31 cellular contexts compared by ENCODE assay signal in genomic region chr16:84339766-84340165, GRCh38. TPM values are rescaled to one million over a fixed set of nuclear protein-coding genes. Genes with fewer than 3 reads are reported as not detected.
"Had no signal": no experiment of that assay in that cellular context is flagged by ENCODE, and none has a peak within 500 bp of the region (broad histone marks: within the 10 kb centered on the region; RNA-seq: fewer than 3 reads in every experiment).

No MANE protein-coding gene starts in this region.

- H3K27me3 Mint-ChIP-seq: activated CD4-positive, alpha-beta memory T cell treated with anti-CD3 and anti-CD28 coated beads, Interleukin-2, amount 10 ng/mL, durations not matched to agents 7 days and 5 days; activated naive CD4-positive, alpha-beta T cell treated with anti-CD3 and anti-CD28 coated beads, Interleukin-2, amount 50 U/mL, for 24 hours had no signal

- H3K27ac Mint-ChIP-seq: activated CD4-positive, alpha-beta memory T cell treated with anti-CD3 and anti-CD28 coated beads, Interleukin-2, amount 10 ng/mL, durations not matched to agents 7 days and 5 days; activated CD8-positive, alpha-beta memory T cell treated with anti-CD3 and anti-CD28 coated beads, Interleukin-2, amount 10 ng/mL, durations not matched to agents 7 days and 5 days; activated naive CD4-positive, alpha-beta T cell treated with anti-CD3 and anti-CD28 coated beads, Interleukin-2, amount 50 U/mL, for 24 hours; activated naive CD8-positive, alpha-beta T cell treated with anti-CD3 and anti-CD28 coated beads, Interleukin-2, amount 10 ng/mL, durations not matched to agents 7 days and 5 days had no signal

- H3K4me1 ChIP-seq: ascending aorta, SJSA1 had no signal

- H3K9ac ChIP-seq: SK-N-SH had no signal

- H3K4me3 ChIP-seq: ascending aorta, cardiac muscle cell, Peyer's patch, SJSA1 had no signal

- H3K9me2 ChIP-seq: SK-N-SH had no signal

- H3K27ac ChIP-seq: ascending aorta, cardiac muscle cell, SJSA1, VCaP had no signal

- H3K4me1 Mint-ChIP-seq: activated CD4-positive, alpha-beta memory T cell treated with anti-CD3 and anti-CD28 coated beads, Interleukin-2, amount 10 ng/mL, durations not matched to agents 7 days and 5 days; activated CD8-positive, alpha-beta memory T cell treated with anti-CD3 and anti-CD28 coated beads, Interleukin-2, amount 10 ng/mL, durations not matched to agents 7 days and 5 days; activated naive CD4-positive, alpha-beta T cell treated with anti-CD3 and anti-CD28 coated beads, Interleukin-2, amount 50 U/mL, for 24 hours; activated naive CD8-positive, alpha-beta T cell treated with anti-CD3 and anti-CD28 coated beads, Interleukin-2, amount 10 ng/mL, durations not matched to agents 7 days and 5 days; central memory CD8-positive, alpha-beta T cell had no signal

- DNase-seq: activated CD4-positive, alpha-beta memory T cell treated with anti-CD3 and anti-CD28 coated beads, Interleukin-2, amount 10 ng/mL, durations not matched to agents 7 days and 5 days; activated CD4-positive, alpha-beta T cell treated with anti-CD3 and anti-CD28 coated beads for 1 hour; activated CD4-positive, alpha-beta T cell treated with anti-CD3 and anti-CD28 coated beads for 48 hours; activated CD4-positive, CD25-positive, alpha-beta regulatory T cell; activated CD8-positive, alpha-beta memory T cell treated with anti-CD3 and anti-CD28 coated beads for 24 hours; activated CD8-positive, alpha-beta memory T cell treated with anti-CD3 and anti-CD28 coated beads, Interleukin-2, amount 10 ng/mL, durations not matched to agents 7 days and 5 days; activated CD8-positive, alpha-beta memory T cell treated with anti-CD3 and anti-CD28 coated beads, Interleukin-2, amount 50 U/mL, for 48 hours; activated effector memory CD4-positive, alpha-beta T cell treated with Interleukin-2 at 50 U/mL for 16 hours; activated naive CD4-positive, alpha-beta T cell; activated naive CD8-positive, alpha-beta T cell treated with anti-CD3 and anti-CD28 coated beads, Interleukin-2, amount 10 ng/mL, durations not matched to agents 7 days and 5 days; activated T-cell treated with anti-CD3 and anti-CD28 coated beads, Interleukin-2, amount 50 U/mL, for 48 hours; amygdala; Karpas-422; NCI-H1105; NCI-H1417 treated with DMSO at 0.1 percent for 48 hours; NCI-H2029; NCI-H345; RPMI8226; SHP77 treated with DMSO at 0.1 percent for 48 hours; SK-N-SH; T-helper 2 cell; T-helper 9 cell had no signal

- H3K36me3 ChIP-seq: ascending aorta, cardiac muscle cell, Peyer's patch, SJSA1 had no signal

- H3K27me3 ChIP-seq: ascending aorta, cardiac muscle cell, Peyer's patch, SJSA1 had no signal

- H3K4me3 Mint-ChIP-seq: activated CD4-positive, alpha-beta memory T cell treated with anti-CD3 and anti-CD28 coated beads, Interleukin-2, amount 10 ng/mL, durations not matched to agents 7 days and 5 days; activated CD8-positive, alpha-beta memory T cell treated with anti-CD3 and anti-CD28 coated beads, Interleukin-2, amount 10 ng/mL, durations not matched to agents 7 days and 5 days; activated naive CD4-positive, alpha-beta T cell treated with anti-CD3 and anti-CD28 coated beads, Interleukin-2, amount 50 U/mL, for 24 hours; activated naive CD8-positive, alpha-beta T cell treated with anti-CD3 and anti-CD28 coated beads, Interleukin-2, amount 10 ng/mL, durations not matched to agents 7 days and 5 days; central memory CD8-positive, alpha-beta T cell had no signal

- H3K36me3 Mint-ChIP-seq: activated CD8-positive, alpha-beta memory T cell treated with anti-CD3 and anti-CD28 coated beads, Interleukin-2, amount 10 ng/mL, durations not matched to agents 7 days and 5 days; activated naive CD8-positive, alpha-beta T cell treated with anti-CD3 and anti-CD28 coated beads, Interleukin-2, amount 10 ng/mL, durations not matched to agents 7 days and 5 days had no signal

- H3K4me2 ChIP-seq: SK-N-SH had no signal

- H3K9me3 ChIP-seq: Peyer's patch had no signal

RNA-seq across cellular contexts. Expression of gene ATP2C2, which starts 28.6 kb away (rescaled TPM):
- total RNA-seq: activated CD4-positive, alpha-beta memory T cell treated with anti-CD3 and anti-CD28 coated beads, Interleukin-2, amount 10 ng/mL, durations not matched to agents 7 days and 5 days; activated CD8-positive, alpha-beta memory T cell treated with anti-CD3 and anti-CD28 coated beads, Interleukin-2, amount 10 ng/mL, durations not matched to agents 7 days and 5 days; activated naive CD8-positive, alpha-beta T cell treated with anti-CD3 and anti-CD28 coated beads, Interleukin-2, amount 10 ng/mL, durations not matched to agents 7 days and 5 days; ascending aorta; cardiac muscle cell; MCF 10A; NCI-H460; SJSA1 had no signal

RNA-seq across cellular contexts. Expression of gene WFDC1, which starts 45.1 kb away (rescaled TPM):
- total RNA-seq: activated CD4-positive, alpha-beta memory T cell treated with anti-CD3 and anti-CD28 coated beads, Interleukin-2, amount 10 ng/mL, durations not matched to agents 7 days and 5 days; activated CD8-positive, alpha-beta memory T cell treated with anti-CD3 and anti-CD28 coated beads, Interleukin-2, amount 10 ng/mL, durations not matched to agents 7 days and 5 days; activated naive CD8-positive, alpha-beta T cell treated with anti-CD3 and anti-CD28 coated beads, Interleukin-2, amount 10 ng/mL, durations not matched to agents 7 days and 5 days; MCF 10A; NCI-H460 had no signal
